In the genomic region with DNA sequence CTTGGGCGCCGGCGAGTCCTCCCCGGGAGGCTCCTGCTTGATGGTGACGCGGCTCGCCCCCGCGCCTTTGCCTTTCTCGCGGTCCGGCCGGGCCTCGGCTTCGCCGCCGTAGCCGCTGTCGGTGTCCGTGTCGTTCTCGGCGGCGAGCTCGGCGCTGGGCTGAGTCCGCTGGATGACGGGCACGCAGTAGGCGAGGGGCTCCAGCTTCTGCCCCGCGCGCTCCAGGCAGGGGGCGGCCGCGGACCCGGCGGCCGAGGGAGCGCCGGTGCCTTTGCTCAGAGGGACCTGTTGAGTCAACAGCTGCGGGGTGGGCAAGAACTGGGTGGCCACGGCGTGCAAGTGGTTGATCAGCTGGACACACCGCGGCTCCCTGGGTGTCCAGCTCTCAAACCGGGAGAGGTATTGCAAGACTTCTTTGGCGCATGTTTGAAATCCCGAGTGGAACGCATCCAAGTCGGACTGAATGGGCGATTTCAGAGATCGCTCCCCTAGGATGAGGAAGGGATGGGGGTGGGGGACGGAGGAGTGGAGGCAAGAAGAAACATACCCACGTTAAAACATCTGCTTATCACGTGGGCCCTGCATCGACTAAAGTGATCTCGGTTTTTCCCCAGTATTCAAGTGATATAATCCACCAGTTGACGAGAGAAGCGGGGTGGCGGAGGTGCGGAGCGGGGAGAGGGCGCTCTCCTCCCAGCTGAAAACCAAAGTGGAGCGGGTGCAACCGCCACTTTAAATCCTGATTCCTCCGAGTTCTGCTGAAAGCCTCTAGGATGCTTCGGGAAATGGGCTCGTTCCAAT, we compare ENCODE assay signal across 8 cellular contexts. TPM values are rescaled to one million over a fixed set of nuclear protein-coding genes. Genes with fewer than 3 reads are reported as not detected.
DNase-seq lines count a peak whose midpoint lies in the region; ATAC-seq and TF ChIP-seq lines count a peak whose summit lies in the region.

No MANE protein-coding gene starts in this region.

- peak overlapping the region; percentile 80 for H3K4me3 Mint-ChIP-seq in activated T-cell treated with anti-CD3 and anti-CD28 coated beads, Interleukin-2, amount 50 U/mL, for 4 hours
- peak overlapping the region; percentile 92 to 97 (median 94) for H3K4me3 Mint-ChIP-seq in naive B cell

- H3K4me1 Mint-ChIP-seq in activated T-cell treated with anti-CD3 and anti-CD28 coated beads, Interleukin-2, amount 50 U/mL, for 4 hours (ENCODE audit: low read depth), result peaks cover 29% of the 10 kb centered on the region
- peaks cover 47 to 62% (median 61%) of the 10 kb centered on the region in 3 donors for H3K4me1 Mint-ChIP-seq in naive B cell

- peak overlapping the region; percentile 84 for H3K27ac ChIP-seq in upper lobe of right lung

- intact Hi-C loops in upper lobe of right lung (cut with DNase I), result no loop called here

- peak; percentile 48 for TF ChIP-seq CTCF in fibroblast of pulmonary artery (IDR thresholded peaks at IDR 0.05; ENCODE audit: low read length, missing control alignments)
- TF ChIP-seq CTCF in upper lobe of right lung (IDR thresholded peaks at IDR 0.05), result peak; percentile 21

- H3K4me3 ChIP-seq in fibroblast of pulmonary artery (replicated peaks; ENCODE audit: low read depth, low read length) (peak overlapping the region; percentile 71), upper lobe of right lung (peak overlapping the region; percentile 56)

- H3K9me3 Mint-ChIP-seq in activated T-cell treated with anti-CD3 and anti-CD28 coated beads, Interleukin-2, amount 50 U/mL, for 4 hours, result no peaks in the 10 kb centered on the region
- no peaks in the 10 kb centered on the region for H3K9me3 Mint-ChIP-seq in naive B cell

- H3K36me3 Mint-ChIP-seq in activated T-cell treated with anti-CD3 and anti-CD28 coated beads, Interleukin-2, amount 50 U/mL, for 4 hours (ENCODE audit: insufficient read depth), result no peaks in the 10 kb centered on the region
- H3K36me3 Mint-ChIP-seq in naive B cell, result no peaks in the 10 kb centered on the region

- peak; percentile 61 for DNase-seq in AG20443 (ENCODE audit: low spot score)
- DNase-seq in NCI-H1105 (lab: John Stamatoyannopoulos, UW), result peak; percentile 46
- peak; percentile 15 for DNase-seq in activated T-cell treated with anti-CD3 and anti-CD28 coated beads, Interleukin-2, amount 50 U/mL, for 4 hours
- peak; percentile 82 for DNase-seq in fibroblast of pulmonary artery (ENCODE audit: low read depth)
- DNase-seq in naive B cell, result peak; percentile 46
- peak; percentile 79 for DNase-seq in upper lobe of right lung

- H3K4me1 ChIP-seq in upper lobe of right lung, result peaks cover 26% of the 10 kb centered on the region

- no peaks in the 10 kb centered on the region for H3K36me3 ChIP-seq in upper lobe of right lung

- peaks cover 75% of the 10 kb centered on the region for H3K27me3 Mint-ChIP-seq in activated T-cell treated with anti-CD3 and anti-CD28 coated beads, Interleukin-2, amount 50 U/mL, for 4 hours (ENCODE audit: low read depth)
- H3K27me3 Mint-ChIP-seq in naive B cell, result peaks cover 0 to 25% (median 12%) of the 10 kb centered on the region in 3 donors

- no peaks in the 10 kb centered on the region for H3K9me3 ChIP-seq in upper lobe of right lung

- H3K27me3 ChIP-seq in upper lobe of right lung, result peaks cover 72% of the 10 kb centered on the region

- peak overlapping the region; percentile 87 to 96 (median 92) for H3K27ac Mint-ChIP-seq in naive B cell

- peak; percentile 17 for ATAC-seq in GM19023 (IDR thresholded peaks at IDR 0.05; ENCODE audit: unreplicated experiment)
- peak; percentile 13 to 32 for ATAC-seq in activated T-cell treated with anti-CD3 and anti-CD28 coated beads, Interleukin-2, amount 50 U/mL, for 4 hours
- ATAC-seq in naive B cell (ENCODE audit: low read depth in 2 of 2), result peak; percentile 37 to 38
- ATAC-seq in upper lobe of right lung, result peak; percentile 1
- ATAC-seq in GM18873 (IDR thresholded peaks at IDR 0.05; ENCODE audit: low FRiP score, unreplicated experiment), result no peak

RNA-seq across cellular contexts. Expression of a gene that starts 2.0 kb away (rescaled TPM):
- total RNA-seq in activated T-cell treated with anti-CD3 and anti-CD28 coated beads, Interleukin-2, amount 50 U/mL, for 4 hours, result under 1 TPM in 2 of 3 donors, not detected in 1; 0.05 to 0.28 TPM
- 1 to 10 TPM in 4 of 6 donors, under 1 TPM in 1, not detected in 1; 0.56 to 5.7 (median 2.3) TPM for polyA plus RNA-seq in naive B cell (ENCODE audit: low read depth in 6 of 6)
- total RNA-seq in upper lobe of right lung, result 104 TPM

Comparison
In these comparisons a context has a peak if more than half of its experiments do, and no peak if none do; other contexts are left out.
1. DNase-seq: peak in every context shown above with its lines; median percentile 82 in fibroblast of pulmonary artery; 79 in upper lobe of right lung; 61 in AG20443; 46 in NCI-H1105; 46 in naive B cell; 15 in activated T-cell treated with anti-CD3 and anti-CD28 coated beads, Interleukin-2, amount 50 U/mL, for 4 hours.
2. RNA of a gene that starts 2.0 kb away (total RNA-seq): 104 TPM in upper lobe of right lung (single experiment); 0.05 to 0.28 TPM in activated T-cell treated with anti-CD3 and anti-CD28 coated beads, Interleukin-2, amount 50 U/mL, for 4 hours; every median in the first group is over 10 times any median in the second.